Comparison of ENCODE assay signal across 18 cellular contexts in the genomic region with DNA sequence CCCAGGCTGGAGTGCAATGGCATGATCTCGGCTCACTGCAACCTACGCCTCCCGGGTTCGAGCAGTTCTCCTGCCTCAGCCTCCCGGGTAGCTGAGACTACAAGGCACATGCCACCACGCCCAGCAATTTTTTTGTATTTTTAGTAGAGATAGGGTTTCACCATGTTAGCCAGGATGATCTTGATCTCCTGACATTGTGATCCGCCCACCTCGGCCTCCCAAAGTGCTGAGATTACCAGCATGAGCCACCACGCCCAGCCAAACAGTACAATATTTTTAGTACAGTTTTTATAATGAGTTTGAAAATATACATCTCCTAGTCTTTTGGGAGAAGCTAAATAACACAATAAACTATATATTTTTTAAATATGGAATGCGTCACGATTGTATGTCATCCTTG. TPM values are rescaled to one million over a fixed set of nuclear protein-coding genes. Genes with fewer than 3 reads are reported as not detected.
"Had no signal": no experiment of that assay in that cellular context is flagged by ENCODE, and none has a peak within 500 bp of the region (broad histone marks: within the 10 kb centered on the region; RNA-seq: fewer than 3 reads in every experiment).

No MANE protein-coding gene starts in this region.

RNA-seq across cellular contexts. Expression of a gene that starts 46.9 kb away (rescaled TPM):
- total RNA-seq: activated naive CD4-positive, alpha-beta T cell treated with anti-CD3 and anti-CD28 coated beads for 36 hours; activated naive CD4-positive, alpha-beta T cell treated with anti-CD3 and anti-CD28 coated beads, Interleukin-2, amount 50 U/mL, for 72 hours; activated naive CD8-positive, alpha-beta T cell treated with anti-CD3 and anti-CD28 coated beads for 36 hours; activated naive CD8-positive, alpha-beta T cell treated with anti-CD3 and anti-CD28 coated beads, Interleukin-2, amount 10 ng/mL, durations not matched to agents 7 days and 5 days; activated T-cell treated with anti-CD3 and anti-CD28 coated beads, Interleukin-2, amount 50 U/mL, for 4 hours; activated T-cell treated with anti-CD3 and anti-CD28 coated beads, Interleukin-2, amount 50 U/mL, for 72 hours; activated T-helper 1 cell treated with anti-CD3 and anti-CD28 coated beads, Interleukin-12 subunit alpha, Interleukin-12 subunit beta, Interleukin-2, Interleukin-4 antibody, amounts not matched to agents 30 ng/mL and 10 ng/mL and 1 ng/mL, durations not matched to agents 14 hours and 24 hours and 36 hours; activated T-helper 17 cell treated with anti-CD3 and anti-CD28 coated beads, Interleukin-2, amount 50 U/mL, for 72 hours; activated T-helper 2 cell treated with anti-CD3 and anti-CD28 coated beads, Interferon-gamma antibody, Interleukin-2, Interleukin-4, amounts not matched to agents 10 μg/mL and 5 μg/mL and 100 μg/mL, durations not matched to agents 14 hours and 24 hours and 36 hours; adrenal gland; aorta; ascending aorta; astrocyte; body of pancreas; bronchial epithelial cell; cardiac septum; cerebellum; chondrocyte had no signal
- polyA plus RNA-seq: aorta had no signal
